ENCODE assay signal across 16 cellular contexts in genomic region chr12:6685814-6686213, GRCh38. TPM values are rescaled to one million over a fixed set of nuclear protein-coding genes. Genes with fewer than 3 reads are reported as not detected.
DNase-seq lines count a peak whose midpoint lies in the region; ATAC-seq and TF ChIP-seq lines count a peak whose summit lies in the region.
"Had no signal": no experiment of that assay in that cellular context is flagged by ENCODE, and none has a peak within 500 bp of the region (broad histone marks: within the 10 kb centered on the region; RNA-seq: fewer than 3 reads in every experiment).

No MANE protein-coding gene starts in this region.

- CTCF ChIA-PET in CD8-positive, alpha-beta T cell (lab: Charles Lee): interaction anchor here (1.2 to 1.6 kb wide), 3 partner anchors 21 to 146 kb away, joined by 3 to 4 read pairs (median 3); no protein-coding TSS in a partner anchor
- CTCF ChIA-PET in OCI-LY7 (lab: Charles Lee; ENCODE audit: unreplicated experiment): no interaction called here

- H3K4me1 Mint-ChIP-seq in CD8-positive, alpha-beta T cell (ENCODE audit: low read depth): peaks cover 64% of the 10 kb centered on the region
- H3K4me1 Mint-ChIP-seq in natural killer cell (peaks cover 43 to 64% of the 10 kb centered on the region in 2 donors), mesothelial cell of epicardium (peaks cover 29% of the 10 kb centered on the region)

- peaks cover 33% of the 10 kb centered on the region for H3K4me1 ChIP-seq in CD8-positive, alpha-beta T cell (ENCODE audit: insufficient read depth, low read length)
- H3K4me1 ChIP-seq in OCI-LY7 (ENCODE audit: insufficient read depth, low read length, poor library complexity, severe bottlenecking): peaks cover 33% of the 10 kb centered on the region

- POLR2A ChIA-PET in CD8-positive, alpha-beta T cell (lab: Charles Lee): no interaction called here
- POLR2A ChIA-PET in OCI-LY7 (lab: Charles Lee): interaction anchor here (1.6 kb wide), 1 partner anchor 17 kb away, joined by 4 read pairs; no protein-coding TSS in a partner anchor

- H3K27me3 ChIP-seq in CD8-positive, alpha-beta T cell (ENCODE audit: insufficient read depth, low read length): no peaks in the 10 kb centered on the region
- H3K27me3 ChIP-seq: right atrium auricular region had no signal

- H3K9me2 ChIP-seq in OCI-LY7 (ENCODE audit: insufficient read depth, low read length): no peaks in the 10 kb centered on the region

- H3K36me3 ChIP-seq in CD8-positive, alpha-beta T cell (ENCODE audit: insufficient read depth, low read length): peaks cover 3% of the 10 kb centered on the region
- peaks cover 67% of the 10 kb centered on the region for H3K36me3 ChIP-seq in OCI-LY7 (ENCODE audit: insufficient read depth, low read length)

- no peak overlapping the region for H3K27ac ChIP-seq in CD8-positive, alpha-beta T cell (ENCODE audit: low read depth, low read length)
- no peak overlapping the region for H3K27ac ChIP-seq in OCI-LY7 (ENCODE audit: low read depth, low read length, poor library complexity, severe bottlenecking)
- H3K27ac ChIP-seq: right atrium auricular region had no signal

- peaks cover 53% of the 10 kb centered on the region for H3K36me3 Mint-ChIP-seq in CD8-positive, alpha-beta T cell
- H3K36me3 Mint-ChIP-seq in natural killer cell: no peaks in the 10 kb centered on the region
- H3K36me3 Mint-ChIP-seq in mesothelial cell of epicardium: peaks cover 8% of the 10 kb centered on the region

- H3K4me3 ChIP-seq in CD8-positive, alpha-beta T cell (ENCODE audit: low read depth, low read length): no peak overlapping the region
- peak overlapping the region; percentile 86 for H3K4me3 ChIP-seq in OCI-LY7 (ENCODE audit: low read depth, low read length, poor library complexity, severe bottlenecking)
- H3K4me3 ChIP-seq: right atrium auricular region had no signal

- intact Hi-C loops in CD8-positive, alpha-beta T cell (cut with DNase I, micrococcal nuclease): loop anchor here (2.0 kb wide), 1 partner anchor 69 kb away; no protein-coding TSS in a partner anchor
- intact Hi-C loops in OCI-LY7 (cut with micrococcal nuclease; ENCODE audit: unreplicated experiment): loop anchor here (5.0 kb wide), 2 partner anchors 79 to 119 kb away; partner anchors contain the start of genes CHD4 and NOP2
- intact Hi-C loops in natural killer cell (cut with micrococcal nuclease): loop anchor here (5.0 to 10.0 kb wide), 2 partner anchors 119 to 191 kb away; partner anchors contain the start of genes MRPL51, NCAPD2 and NOP2

- no peaks in the 10 kb centered on the region for H3K9me3 ChIP-seq in CD8-positive, alpha-beta T cell (ENCODE audit: low read length)
- H3K9me3 ChIP-seq in OCI-LY7 (ENCODE audit: low read length): no peaks in the 10 kb centered on the region
- H3K9me3 ChIP-seq: right atrium auricular region had no signal

- peak overlapping the region; percentile 98 for H3K27ac Mint-ChIP-seq in CD8-positive, alpha-beta T cell
- H3K27ac Mint-ChIP-seq in natural killer cell (peak overlapping the region; percentile 13 to 96), mesothelial cell of epicardium (no peak overlapping the region)

- no peak for DNase-seq in CD8-positive, alpha-beta T cell
- no peak for DNase-seq in OCI-LY7 (ENCODE audit: low spot score)
- DNase-seq in natural killer cell: no peak
- no peak for DNase-seq in mesothelial cell of epicardium (ENCODE audit: low spot score in 2 of 2, unreplicated experiment in 2 of 2)
- no peak for DNase-seq in superior temporal gyrus (ENCODE audit: extremely low spot score)
- DNase-seq: activated CD4-positive, CD25-positive, alpha-beta regulatory T cell treated with anti-CD3 and anti-CD28 coated beads, Interleukin-2, amount 50 U/mL, for 72 hours; activated T-cell treated with anti-CD3 and anti-CD28 coated beads, Interleukin-2, amount 50 U/mL, for 48 hours; amygdala; cerebellar nuclear complex; effector memory CD8-positive, alpha-beta T cell; Kasumi-1; NCI-H345 had no signal

- no peaks in the 10 kb centered on the region for H3K27me3 Mint-ChIP-seq in CD8-positive, alpha-beta T cell (ENCODE audit: low read depth)
- no peaks in the 10 kb centered on the region for H3K27me3 Mint-ChIP-seq in natural killer cell (ENCODE audit: low read depth in 2 of 2)
- no peaks in the 10 kb centered on the region for H3K27me3 Mint-ChIP-seq in mesothelial cell of epicardium (ENCODE audit: low read depth)
- H3K27me3 Mint-ChIP-seq: effector memory CD8-positive, alpha-beta T cell had no signal

- H4K20me1 ChIP-seq in OCI-LY7 (ENCODE audit: insufficient read depth, low read length): 0 out of 2 replicates have a peak, but pooled peaks cover 5% of the 10 kb centered on the region

- peaks cover 96% of the 10 kb centered on the region for H3K79me2 ChIP-seq in OCI-LY7 (ENCODE audit: insufficient read depth, low read depth, low read length)

- BruUV-seq in OCI-LY7 (replicated peaks; lab: Mats Ljungman, UMichigan): no TSS peak

- H2AFZ ChIP-seq in OCI-LY7 (ENCODE audit: low read length): no peak overlapping the region

- ATAC-seq in CD8-positive, alpha-beta T cell: no peak
- no peak for ATAC-seq in natural killer cell
- ATAC-seq: effector memory CD8-positive, alpha-beta T cell; Right ventricle myocardium inferior had no signal

- H3K4me2 ChIP-seq in OCI-LY7 (ENCODE audit: low read length): peak overlapping the region; percentile 99

- no peak for TF ChIP-seq CTCF in CD8-positive, alpha-beta T cell (IDR thresholded peaks at IDR 0.05)
- TF ChIP-seq CTCF in OCI-LY7 (conservative IDR thresholded peaks at IDR 0.05; ENCODE audit: low read length) (no peak), natural killer cell (IDR thresholded peaks at IDR 0.05) (no peak), mesothelial cell of epicardium (IDR thresholded peaks at IDR 0.05; ENCODE audit: unreplicated experiment) (no peak)

- no peak overlapping the region for H3K4me3 Mint-ChIP-seq in CD8-positive, alpha-beta T cell
- H3K4me3 Mint-ChIP-seq in natural killer cell (no peak overlapping the region), mesothelial cell of epicardium (no peak overlapping the region)

- no peaks in the 10 kb centered on the region for H3K9me3 Mint-ChIP-seq in CD8-positive, alpha-beta T cell
- H3K9me3 Mint-ChIP-seq in natural killer cell (no peaks in the 10 kb centered on the region), mesothelial cell of epicardium (no peaks in the 10 kb centered on the region)
- H3K9me3 Mint-ChIP-seq: effector memory CD8-positive, alpha-beta T cell; T-helper 1 cell treated with Interleukin-12 subunit alpha and Interleukin-12 subunit beta and Interleukin-4 antibody, amounts not matched to agents 30 μg/mL and 1 μg/mL, for 36 hours had no signal

RNA-seq across cellular contexts. Expression of gene ZNF384, which starts 3.4 kb away (rescaled TPM):
- total RNA-seq in CD8-positive, alpha-beta T cell: 10 to 100 TPM; 61.8 to 63.8 TPM
- total RNA-seq in OCI-LY7 (2014; rRNA removed; shearing (Covaris generic)): 48.2 and 48.6 TPM in 2 replicates
- 95.5 and 109 TPM in 2 replicates for total RNA-seq in OCI-LY7 (2022)
- 100 to 1,000 TPM in 2 of 3 donors, 10 to 100 TPM in 1; 95.1 to 101 (median 100) TPM for total RNA-seq in natural killer cell
- total RNA-seq in mesothelial cell of epicardium: 94.9 to 101 TPM (median 96.3 TPM) in 3 replicates

RNA-seq across cellular contexts. Expression of gene PIANP, which starts 14.8 kb away (rescaled TPM):
- under 1 TPM; 0.17 to 0.52 TPM for total RNA-seq in CD8-positive, alpha-beta T cell
- total RNA-seq in OCI-LY7 (2014; rRNA removed; shearing (Covaris generic)): 0.98 and 1.2 TPM in 2 replicates
- total RNA-seq in OCI-LY7 (2022): 15.2 and 15.4 TPM in 2 replicates
- not detected for total RNA-seq in natural killer cell
- 3.7 to 6.0 TPM (median 3.9 TPM) in 3 replicates for total RNA-seq in mesothelial cell of epicardium
- total RNA-seq: right atrium auricular region had no signal

RNA-seq across cellular contexts. Expression of gene ING4, which starts 22.9 kb away (rescaled TPM):
- total RNA-seq in CD8-positive, alpha-beta T cell: 10 to 100 TPM; 14.1 to 15.9 TPM
- total RNA-seq in OCI-LY7 (2014; rRNA removed; shearing (Covaris generic)): 27.1 and 38.1 TPM in 2 replicates
- total RNA-seq in OCI-LY7 (2022): 30.8 and 37.0 TPM in 2 replicates
- total RNA-seq in natural killer cell: 10 to 100 TPM; 29.9 to 40.9 (median 30.2) TPM
- total RNA-seq in mesothelial cell of epicardium: 63.5 to 69.0 TPM (median 64.2 TPM) in 3 replicates

RNA-seq across cellular contexts. Expression of gene COPS7A, which starts 38.0 kb away (rescaled TPM):
- 10 to 100 TPM; 11.0 to 11.1 TPM for total RNA-seq in CD8-positive, alpha-beta T cell
- 64.8 and 71.2 TPM in 2 replicates for total RNA-seq in OCI-LY7 (2014; rRNA removed; shearing (Covaris generic))
- 51.1 and 53.8 TPM in 2 replicates for total RNA-seq in OCI-LY7 (2022)
- 10 to 100 TPM; 23.5 to 29.8 (median 28.9) TPM for total RNA-seq in natural killer cell
- total RNA-seq in mesothelial cell of epicardium: 34.1 to 37.6 TPM (median 34.8 TPM) in 3 replicates

RNA-seq across cellular contexts. Expression of gene ACRBP, which starts 38.6 kb away (rescaled TPM):
- 1 to 10 TPM; 1.2 to 1.7 TPM for total RNA-seq in CD8-positive, alpha-beta T cell
- 3.6 and 4.4 TPM in 2 replicates for total RNA-seq in OCI-LY7 (2014; rRNA removed; shearing (Covaris generic))
- total RNA-seq in OCI-LY7 (2022) (9.3 and 9.4 TPM in 2 replicates), natural killer cell (10 to 100 TPM in 1 of 3 donors, 1 to 10 TPM in 2; 2.1 to 12.2 (median 4.7) TPM), mesothelial cell of epicardium (2.7 to 3.7 TPM (median 3.5 TPM) in 3 replicates)
- total RNA-seq: Daoy had no signal
